ENCODE assay signal across 13 cellular contexts in the genomic region with DNA sequence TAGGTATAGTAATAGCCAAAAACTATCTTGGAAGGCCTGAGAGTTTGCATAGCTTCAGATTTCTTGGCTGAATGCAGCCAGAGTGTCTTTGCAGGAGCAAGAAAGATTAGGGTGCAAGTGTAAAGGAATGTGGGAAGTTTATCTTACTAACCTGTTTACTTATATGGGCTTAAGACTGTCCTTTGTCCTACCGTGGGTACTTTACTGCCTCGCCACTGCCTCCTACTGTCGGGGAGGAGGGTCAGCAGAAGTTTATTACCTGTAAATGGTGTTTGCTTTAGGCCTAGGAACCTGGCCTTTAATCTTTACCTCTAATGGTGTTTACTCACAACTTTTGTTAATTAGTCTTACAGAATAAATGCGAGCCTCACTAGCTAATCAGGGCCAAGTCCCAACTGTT.
A peak's percentile ranks its signal among the peaks of the same experiment; 100 is the strongest.
DNase-seq lines count a peak whose midpoint lies in the region; ATAC-seq, FAIRE-seq and TF ChIP-seq lines count a peak whose summit lies in the region.
"Had no signal": no experiment of that assay in that cellular context is flagged by ENCODE, and none has a peak within 500 bp of the region (broad histone marks: within the 10 kb centered on the region; RNA-seq: fewer than 3 reads in every experiment).

No MANE protein-coding gene starts in this region.

- H3K27ac ChIP-seq in HepG2 (ENCODE audit: extremely low read length, insufficient read depth, low read length) (no peak overlapping the region), right lobe of liver (no peak overlapping the region)
- H3K27ac ChIP-seq: gastroesophageal sphincter, vagina had no signal

- ATAC-seq in HepG2 (peak; percentile 64; the same call in 2 of the 3 replicates), right lobe of liver (no peak), HG02981 (IDR thresholded peaks at IDR 0.05; ENCODE audit: unreplicated experiment) (no peak)
- ATAC-seq: gastroesophageal sphincter had no signal

- DNase-seq in HepG2 (ENCODE audit: low spot score) (peak; percentile 1), right lobe of liver (no peak), NCI-H82 treated with DMSO at 0.1 percent for 48 hours (lab: John Stamatoyannopoulos, UW; ENCODE audit: unreplicated experiment) (peak; percentile 24), fibroblast of mammary gland (ENCODE audit: low read depth) (peak; percentile 31), C1 segment of cervical spinal cord (lab: John Stamatoyannopoulos, UW) (no peak), dedifferentiated amniotic fluid mesenchymal stem cell (ENCODE audit: extremely low spot score) (no peak)
- no peak for DNase-seq in stimulated activated CD4-positive, alpha-beta T cell treated with anti-CD3 and anti-CD28 coated beads, Interleukin-1b, Interleukin-23, amount 100 ng/mL, for 48 hours
- DNase-seq: activated CD4-positive, alpha-beta T cell treated with anti-CD3 and anti-CD28 coated beads for 4 hours; amniotic stem cell; naive B cell had no signal

- no peaks in the 10 kb centered on the region for H4K20me1 ChIP-seq in HepG2 (ENCODE audit: insufficient read depth, low read length)

- BruUV-seq in HepG2 (replicated peaks; lab: Mats Ljungman, UMichigan) = no TSS peak

- TF ChIP-seq CTCF in HepG2 (CRISPR knock-in tag; IDR thresholded peaks at IDR 0.05) = peak; percentile 40
- peak in 2 of 4 donors; percentile 6 to 8 for TF ChIP-seq CTCF in right lobe of liver (IDR thresholded peaks at IDR 0.05)
- peak; percentile 51 for TF ChIP-seq CTCF in fibroblast of mammary gland (conservative IDR thresholded peaks at IDR 0.05; ENCODE audit: control insufficient read depth, insufficient read depth, low read depth, low read length)

- no peak overlapping the region for H3K9ac ChIP-seq in HepG2 (ENCODE audit: insufficient read depth, low read depth, low read length)

- no peak overlapping the region for H3K4me2 ChIP-seq in HepG2 (ENCODE audit: low read depth, low read length)

- H3K9me3 ChIP-seq in HepG2 (ENCODE audit: low read length) = no peaks in the 10 kb centered on the region
- no peaks in the 10 kb centered on the region for H3K9me3 ChIP-seq in right lobe of liver
- H3K9me3 ChIP-seq: vagina had no signal

- TF ChIP-seq POLR2A in HepG2 (IDR thresholded peaks at IDR 0.05; ENCODE audit: insufficient read depth in 1 of 2, low read depth in 2 of 2, low read length in 2 of 2) (no peak), right lobe of liver (IDR thresholded peaks at IDR 0.05) (no peak)

- H3K36me3 ChIP-seq in HepG2 (replicated peaks in 1 of 2; ENCODE audit: control insufficient read depth in 1 of 2, insufficient read depth in 2 of 2, low read length in 2 of 2) (no peaks in the 10 kb centered on the region), right lobe of liver (no peaks in the 10 kb centered on the region)
- H3K36me3 ChIP-seq: gastroesophageal sphincter, vagina had no signal

- H2AFZ ChIP-seq in HepG2 (ENCODE audit: low read length) = no peak overlapping the region

- 0% methylated on average over 4 of the region's 4 CpGs for WGBS in HepG2 (ENCODE audit: low lambda C conversion rate)
- WGBS in right lobe of liver (ENCODE audit: insufficient coverage, low coverage, low lambda C conversion rate, missing lambda C conversion rate) = 44% methylated on average over 4 of the region's 4 CpGs

- FAIRE-seq in HepG2 (lab: Jason Lieb, UNC) = no peak

- H3K27me3 ChIP-seq in HepG2 (ENCODE audit: control insufficient read depth in 1 of 2, insufficient read depth in 2 of 2, low read length in 2 of 2) (no peaks in the 10 kb centered on the region), right lobe of liver (no peaks in the 10 kb centered on the region)
- H3K27me3 ChIP-seq: gastroesophageal sphincter, vagina had no signal

- POLR2A ChIA-PET in HepG2 (lab: Yijun Ruan, JAX) = no interaction called here

- no peaks in the 10 kb centered on the region for H3K79me2 ChIP-seq in HepG2 (ENCODE audit: insufficient read depth, low read length)

- no peak for TF ChIP-seq EP300 in HepG2 (IDR thresholded peaks at IDR 0.05; ENCODE audit: low read depth in 2 of 2, low read length in 2 of 2)
- TF ChIP-seq EP300 in HepG2 (CRISPR knock-in tag; IDR thresholded peaks at IDR 0.05; ENCODE audit: borderline replicate concordance) = no peak

- no peak overlapping the region for H3K4me3 ChIP-seq in HepG2 (replicated peaks in 1 of 3; ENCODE audit: insufficient read depth in 1 of 3, low read depth in 2 of 3, low read length in 3 of 3)
- H3K4me3 ChIP-seq in right lobe of liver = no peak overlapping the region
- no peak overlapping the region for H3K4me3 ChIP-seq in fibroblast of mammary gland (ENCODE audit: control insufficient read depth, low read depth, low read length)
- H3K4me3 ChIP-seq: gastroesophageal sphincter, vagina had no signal

- intact Hi-C loops in HepG2 (cut with micrococcal nuclease; ENCODE audit: unreplicated experiment) (loop anchor here (5.0 kb wide), 2 partner anchors 191 to 211 kb away; no protein-coding TSS in a partner anchor), right lobe of liver (cut with DNase I) (no loop called here)

- CTCF ChIA-PET in HepG2 (lab: Yijun Ruan, JAX; ENCODE audit: low intra/inter-chr PET ratio, low total read pairs) = no interaction called here

- in situ Hi-C loops in HepG2 (cut with HindIII; ENCODE audit: extremely low pct_ligation_motif_present, low pct_unique_long_range_greater_than_20kb) = no loop called here

- no peak for TF ChIP-seq RAD21 in HepG2 (CRISPR knock-in tag; IDR thresholded peaks at IDR 0.05)

- H3K4me1 ChIP-seq in HepG2 (ENCODE audit: insufficient read depth, low read length) (no peaks in the 10 kb centered on the region), right lobe of liver (no peaks in the 10 kb centered on the region)
- H3K4me1 ChIP-seq: gastroesophageal sphincter, vagina had no signal

TF ChIP-seq in HepG2, 621 proteins besides CTCF, POLR2A, EP300 and RAD21:
- no peak for TF ChIP-seq ZNF572 (CRISPR knock-in tag; IDR thresholded peaks at IDR 0.05)
- no peak for TF ChIP-seq ARNTL (CRISPR knock-in tag; IDR thresholded peaks at IDR 0.05)

Comparison
In these comparisons a context has a peak if more than half of its experiments do, and no peak if none do; other contexts are left out.
1. DNase-seq: peak in HepG2 (single experiment), NCI-H82 treated with DMSO at 0.1 percent for 48 hours (single experiment) and fibroblast of mammary gland (single experiment); none in right lobe of liver (0 of 3), stimulated activated CD4-positive, alpha-beta T cell treated with anti-CD3 and anti-CD28 coated beads, Interleukin-1b, Interleukin-23, amount 100 ng/mL, for 48 hours (single experiment), C1 segment of cervical spinal cord (0 of 14) and dedifferentiated amniotic fluid mesenchymal stem cell (single experiment).